ENCODE assay signal across 30 cellular contexts in the genomic region with DNA sequence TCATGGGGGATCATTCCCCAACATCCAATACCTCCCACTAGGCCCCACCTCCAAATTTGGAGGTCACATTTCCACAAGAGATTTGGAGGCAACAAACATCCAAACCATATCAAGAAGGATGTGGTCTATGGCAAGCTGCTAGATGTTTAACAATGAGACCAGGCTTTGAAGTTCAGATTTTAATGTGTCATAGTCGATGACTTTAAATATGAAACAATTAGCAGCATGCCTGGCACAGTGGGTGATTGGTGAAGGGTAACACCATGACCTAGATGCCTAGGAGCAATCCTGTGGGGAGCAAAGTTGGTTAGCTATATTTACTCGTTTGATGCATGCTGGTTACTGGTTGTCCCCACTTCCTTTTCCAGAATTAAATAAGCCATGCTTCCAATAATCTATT.
"Had no signal": no experiment of that assay in that cellular context is flagged by ENCODE, and none has a peak within 500 bp of the region (broad histone marks: within the 10 kb centered on the region; RNA-seq: fewer than 3 reads in every experiment).

No MANE protein-coding gene starts in this region.

- H3K9me3 ChIP-seq: Peyer's patch, SJSA1, SK-N-SH had no signal

- H3K36me3 ChIP-seq: Peyer's patch, SJSA1 had no signal

- H3K27ac ChIP-seq: Peyer's patch, SJSA1 had no signal

- H3K4me2 ChIP-seq: SK-N-SH had no signal

- H3K9me2 ChIP-seq: SK-N-SH had no signal

- ATAC-seq: PC-3, T-cell had no signal

- H3K4me1 ChIP-seq: Peyer's patch, SJSA1 had no signal

- H3K27me3 ChIP-seq: Peyer's patch, SJSA1 had no signal

- H3K4me3 ChIP-seq: Peyer's patch, SJSA1 had no signal

- DNase-seq: Karpas-422, MM.1S, MV-4-11, NCI-H1092, NCI-H1105, NCI-H1417 treated with DMSO at 0.1 percent for 48 hours, NCI-H1436 treated with DMSO at 0.1 percent for 48 hours, NCI-H1694 treated with DMSO at 0.1 percent for 48 hours, NCI-H187 treated with DMSO at 0.1 percent for 48 hours, NCI-H2029, NCI-H2081, NCI-H2171 treated with DMSO at 0.1 percent for 48 hours, NCI-H2227 treated with DMSO at 0.1 percent for 48 hours, NCI-H345, NCI-H446, NCI-H524, NCI-H526, NCI-H69, NCI-H748 treated with DMSO at 0.1 percent for 48 hours, NCI-H82, OCI-M1, PC-3, Peyer's patch, Right ventricle myocardium superior, RPMI8226, SHP77 treated with DMSO at 0.1 percent for 48 hours, SK-N-SH, SW 1271, T-cell had no signal

- H3K9ac ChIP-seq: SK-N-SH had no signal
